20 cellular contexts compared by ENCODE assay signal in the genomic region with DNA sequence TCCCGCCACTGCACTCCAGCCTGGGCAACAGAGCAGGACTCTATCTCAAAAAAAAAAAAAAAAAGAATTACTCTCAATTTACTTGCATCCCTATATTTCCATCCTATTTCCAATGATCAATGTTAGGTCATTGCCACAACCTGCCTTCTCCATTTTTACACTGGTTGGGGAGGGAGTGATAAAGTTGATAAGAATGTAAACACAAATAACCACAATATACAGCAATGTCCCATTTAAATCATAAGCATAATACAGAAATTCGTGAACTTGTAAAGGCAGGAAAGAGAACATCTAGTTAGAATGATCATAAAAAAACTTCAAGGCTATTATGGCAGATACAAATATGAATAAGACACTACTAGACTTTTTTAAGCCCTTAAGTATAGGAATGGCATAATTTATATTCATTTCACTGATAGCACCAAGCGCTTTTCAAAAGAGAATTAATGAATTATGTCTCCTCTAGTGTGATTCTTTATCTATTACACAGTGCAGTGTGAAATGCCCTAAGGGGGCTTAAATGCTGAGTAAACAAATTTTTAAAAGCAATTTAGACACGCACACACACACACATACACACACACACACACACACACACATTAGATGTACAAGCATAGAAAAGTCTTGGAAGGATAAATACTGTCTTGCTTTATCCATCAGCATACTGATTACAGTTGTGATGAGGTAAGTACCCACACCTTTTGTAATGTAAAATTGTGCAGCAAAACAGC.
"Had no signal": no experiment of that assay in that cellular context is flagged by ENCODE, and none has a peak within 500 bp of the region (broad histone marks: within the 10 kb centered on the region; RNA-seq: fewer than 3 reads in every experiment).

No MANE protein-coding gene starts in this region.

- H3K27me3 Mint-ChIP-seq: activated naive CD4-positive, alpha-beta T cell treated with anti-CD3 and anti-CD28 coated beads, Interleukin-2, amount 10 ng/mL, durations not matched to agents 7 days and 5 days; activated T-cell treated with anti-CD3 and anti-CD28 coated beads, Interleukin-2, amount 50 U/mL, for 24 hours had no signal

- H3K27me3 ChIP-seq: ascending aorta, testis, upper lobe of left lung had no signal

- ATAC-seq: activated CD8-positive, alpha-beta T cell treated with anti-CD3 and anti-CD28 coated beads, Interleukin-2, amount 10 ng/mL, durations not matched to agents 7 days and 5 days; activated naive CD8-positive, alpha-beta T cell treated with anti-CD3 and anti-CD28 coated beads, Interleukin-2, amount 50 U/mL, for 24 hours; lower lobe of right lung; right cardiac atrium; stimulated activated effector memory CD8-positive, alpha-beta T cell treated with anti-CD3 and anti-CD28 coated beads, Interleukin-12 subunit alpha, Interleukin-12 subunit beta, amount 100 ng/mL, for 72 hours had no signal

- H3K36me3 ChIP-seq: ascending aorta, lower lobe of right lung, prostate gland, upper lobe of left lung had no signal

- H3K9me3 ChIP-seq: ascending aorta, lower lobe of right lung, prostate gland, testis, upper lobe of left lung had no signal

- H3K36me3 Mint-ChIP-seq: activated naive CD4-positive, alpha-beta T cell treated with anti-CD3 and anti-CD28 coated beads, Interleukin-2, amount 10 ng/mL, durations not matched to agents 7 days and 5 days; stimulated activated effector memory CD8-positive, alpha-beta T cell treated with anti-CD3 and anti-CD28 coated beads, Interleukin-12 subunit alpha, Interleukin-12 subunit beta, amount 100 ng/mL, for 72 hours had no signal

- H3K4me1 Mint-ChIP-seq: activated CD4-positive, alpha-beta T cell treated with anti-CD3 and anti-CD28 coated beads, Interleukin-2, amount 10 ng/mL, durations not matched to agents 7 days and 5 days; activated naive CD4-positive, alpha-beta T cell treated with anti-CD3 and anti-CD28 coated beads, Interleukin-2, amount 10 ng/mL, durations not matched to agents 7 days and 5 days; activated naive CD8-positive, alpha-beta T cell treated with anti-CD3 and anti-CD28 coated beads, Interleukin-2, amount 50 U/mL, for 24 hours; stimulated activated effector memory CD8-positive, alpha-beta T cell treated with anti-CD3 and anti-CD28 coated beads, Interleukin-12 subunit alpha, Interleukin-12 subunit beta, amount 100 ng/mL, for 72 hours had no signal

- H3K9me3 Mint-ChIP-seq: activated CD4-positive, alpha-beta T cell treated with anti-CD3 and anti-CD28 coated beads, Interleukin-2, amount 10 ng/mL, durations not matched to agents 7 days and 5 days; activated naive CD4-positive, alpha-beta T cell treated with anti-CD3 and anti-CD28 coated beads, Interleukin-2, amount 10 ng/mL, durations not matched to agents 7 days and 5 days; activated naive CD8-positive, alpha-beta T cell treated with anti-CD3 and anti-CD28 coated beads, Interleukin-2, amount 50 U/mL, for 24 hours; activated T-cell treated with anti-CD3 and anti-CD28 coated beads, Interleukin-2, amount 50 U/mL, for 24 hours; stimulated activated effector memory CD8-positive, alpha-beta T cell treated with anti-CD3 and anti-CD28 coated beads, Interleukin-12 subunit alpha, Interleukin-12 subunit beta, amount 100 ng/mL, for 72 hours had no signal

- H3K4me3 ChIP-seq: ascending aorta, lower lobe of right lung, prostate gland, testis, upper lobe of left lung had no signal

- DNase-seq: activated CD4-positive, alpha-beta T cell treated with anti-CD3 and anti-CD28 coated beads, Interleukin-2, amount 10 ng/mL, durations not matched to agents 7 days and 5 days; activated CD8-positive, alpha-beta T cell treated with anti-CD3 and anti-CD28 coated beads, Interleukin-2, amount 10 ng/mL, durations not matched to agents 7 days and 5 days; activated naive CD4-positive, alpha-beta T cell treated with anti-CD3 and anti-CD28 coated beads, Interleukin-2, amount 10 ng/mL, durations not matched to agents 7 days and 5 days; activated naive CD8-positive, alpha-beta T cell treated with anti-CD3 and anti-CD28 coated beads, Interleukin-2, amount 50 U/mL, for 24 hours; activated T-cell treated with anti-CD3 and anti-CD28 coated beads, Interleukin-2, amount 50 U/mL, for 24 hours; cortex of kidney; glutamatergic neuron; hippocampal formation; islet precursor cell; lower lobe of right lung; right cardiac atrium; small intestine; stimulated activated CD4-positive, alpha-beta T cell treated with anti-CD3 and anti-CD28 coated beads, Interleukin-15, amount 100 ng/mL, for 24 hours; stimulated activated CD4-positive, alpha-beta T cell treated with anti-CD3 and anti-CD28 coated beads, Interleukin-4, amount 100 ng/mL, for 1 hour; T1000; testis; upper lobe of left lung had no signal

- H3K27ac Mint-ChIP-seq: activated CD4-positive, alpha-beta T cell treated with anti-CD3 and anti-CD28 coated beads, Interleukin-2, amount 10 ng/mL, durations not matched to agents 7 days and 5 days; activated CD8-positive, alpha-beta T cell treated with anti-CD3 and anti-CD28 coated beads, Interleukin-2, amount 10 ng/mL, durations not matched to agents 7 days and 5 days; activated naive CD4-positive, alpha-beta T cell treated with anti-CD3 and anti-CD28 coated beads, Interleukin-2, amount 10 ng/mL, durations not matched to agents 7 days and 5 days; activated naive CD8-positive, alpha-beta T cell treated with anti-CD3 and anti-CD28 coated beads, Interleukin-2, amount 50 U/mL, for 24 hours; activated T-cell treated with anti-CD3 and anti-CD28 coated beads, Interleukin-2, amount 50 U/mL, for 24 hours; stimulated activated effector memory CD8-positive, alpha-beta T cell treated with anti-CD3 and anti-CD28 coated beads, Interleukin-12 subunit alpha, Interleukin-12 subunit beta, amount 100 ng/mL, for 72 hours had no signal

- H3K4me1 ChIP-seq: lower lobe of right lung, testis had no signal

- H3K27ac ChIP-seq: lower lobe of right lung, prostate gland, testis, upper lobe of left lung had no signal

- H3K4me3 Mint-ChIP-seq: activated CD4-positive, alpha-beta T cell treated with anti-CD3 and anti-CD28 coated beads, Interleukin-2, amount 10 ng/mL, durations not matched to agents 7 days and 5 days; activated CD8-positive, alpha-beta T cell treated with anti-CD3 and anti-CD28 coated beads, Interleukin-2, amount 10 ng/mL, durations not matched to agents 7 days and 5 days; activated naive CD4-positive, alpha-beta T cell treated with anti-CD3 and anti-CD28 coated beads, Interleukin-2, amount 10 ng/mL, durations not matched to agents 7 days and 5 days; activated naive CD8-positive, alpha-beta T cell treated with anti-CD3 and anti-CD28 coated beads, Interleukin-2, amount 50 U/mL, for 24 hours; activated T-cell treated with anti-CD3 and anti-CD28 coated beads, Interleukin-2, amount 50 U/mL, for 24 hours; stimulated activated effector memory CD8-positive, alpha-beta T cell treated with anti-CD3 and anti-CD28 coated beads, Interleukin-12 subunit alpha, Interleukin-12 subunit beta, amount 100 ng/mL, for 72 hours had no signal
